In the genomic region with DNA sequence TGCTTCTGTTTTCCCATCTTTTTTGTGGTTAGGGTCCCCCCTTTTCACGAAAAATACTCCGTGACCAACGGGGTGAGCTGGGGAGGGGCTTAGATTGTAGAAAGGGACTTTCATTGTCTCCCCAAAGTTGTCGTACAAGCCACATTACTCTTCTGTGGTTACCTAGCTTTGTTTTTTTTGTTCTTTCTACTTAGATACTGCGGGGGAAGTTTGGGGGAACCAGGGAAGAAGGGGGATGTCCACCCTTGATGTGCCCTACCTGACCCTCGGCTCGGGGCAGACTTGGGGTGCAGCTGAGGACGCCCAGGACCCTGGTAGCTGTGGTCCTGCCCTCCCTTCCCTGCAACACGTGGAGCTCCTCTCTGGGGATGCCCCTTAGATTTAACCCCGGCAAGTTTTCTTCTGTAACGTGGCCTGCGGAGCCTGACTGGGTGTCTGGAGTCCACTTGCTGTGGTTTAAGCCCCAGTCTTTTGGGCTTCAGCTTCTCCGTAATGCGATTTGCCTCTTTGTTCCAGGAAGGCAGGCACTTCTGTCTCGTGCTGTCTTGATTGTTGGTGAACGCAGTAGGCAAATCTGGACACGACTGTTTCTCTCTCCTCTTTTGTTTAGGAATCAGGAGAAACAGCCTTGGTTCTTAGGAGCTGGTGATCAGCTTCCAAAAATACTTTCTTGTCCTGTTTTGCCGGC, we compare ENCODE assay signal across 8 cellular contexts. TPM values are rescaled to one million over a fixed set of nuclear protein-coding genes. Genes with fewer than 3 reads are reported as not detected.
DNase-seq lines count a peak whose midpoint lies in the region; ATAC-seq and TF ChIP-seq lines count a peak whose summit lies in the region.

No MANE protein-coding gene starts in this region.

- no peaks in the 10 kb centered on the region for H3K9me3 ChIP-seq in adipocyte (ENCODE audit: control insufficient read depth, low read length)

- H3K27me3 ChIP-seq in adipocyte (replicated peaks; ENCODE audit: control insufficient read depth, insufficient read depth, low read length) = no peaks in the 10 kb centered on the region

- intact Hi-C loops in left ventricle myocardium superior (cut with micrococcal nuclease) = no loop called here

- in situ Hi-C loops in SK-MEL-5 (cut with HindIII; ENCODE audit: low pct_unique_long_range_greater_than_20kb, low sequenced_read_pairs) = no loop called here

- peaks cover 48% of the 10 kb centered on the region for H3K4me1 ChIP-seq in adipocyte (ENCODE audit: control insufficient read depth, insufficient read depth, low read length)

- H3K9ac ChIP-seq in adipocyte (ENCODE audit: low read length) = peak overlapping the region; percentile 95

- peak overlapping the region; percentile 90 for H3K4me3 ChIP-seq in adipocyte (ENCODE audit: low read length)
- H3K4me3 ChIP-seq in retinal pigment epithelial cell (ENCODE audit: low read length) = peak overlapping the region; percentile 94

- ATAC-seq in left ventricle myocardium superior = peak; percentile 41

- DNase-seq in AG20443 (ENCODE audit: low spot score) (peak; percentile 56), HCEC 1CT (peak; percentile 53), SK-MEL-5 (ENCODE audit: low read depth, low spot score) (peak; percentile 23), adipocyte (ENCODE audit: low read depth) (peak; percentile 64), left ventricle myocardium superior (no peak), retinal pigment epithelial cell (ENCODE audit: low read depth) (peak; percentile 59), NCI-H187 (lab: John Stamatoyannopoulos, UW) (no peak), NOMO-1 treated with DMSO at 0.1 percent for 48 hours (lab: John Stamatoyannopoulos, UW; ENCODE audit: unreplicated experiment) (no peak)

- H3K36me3 ChIP-seq in adipocyte (ENCODE audit: control insufficient read depth, insufficient read depth, low read length, severe bottlenecking) = no peaks in the 10 kb centered on the region

- TF ChIP-seq CTCF in retinal pigment epithelial cell (conservative IDR thresholded peaks at IDR 0.05; ENCODE audit: low read depth, low read length) = no peak

RNA-seq across cellular contexts. Expression of gene ABCC1, which starts 0.9 kb away (rescaled TPM):
- total RNA-seq in SK-MEL-5 (2014; rRNA removed; shearing (Covaris generic)) = 7.2 and 9.1 TPM in 2 replicates
- polyA plus RNA-seq in SK-MEL-5 (2015; cell fraction: cytosol; rRNA removed) = 22.6 and 28.6 TPM in 2 replicates
- 30.1 and 46.2 TPM in 2 replicates for polyA plus RNA-seq in SK-MEL-5 (2015; cell fraction: nucleus; rRNA removed)
- 23.2 TPM for total RNA-seq in left ventricle myocardium superior

Comparison
In these comparisons a context has a peak if more than half of its experiments do, and no peak if none do; other contexts are left out.
1. DNase-seq: peak in AG20443 (single experiment), HCEC 1CT (single experiment), SK-MEL-5 (single experiment), adipocyte (single experiment) and retinal pigment epithelial cell (single experiment); none in left ventricle myocardium superior (single experiment), NCI-H187 (0 of 2) and NOMO-1 treated with DMSO at 0.1 percent for 48 hours (single experiment).